14 cellular contexts compared by ENCODE assay signal in genomic region chr1:60832372-60832771, GRCh38.
"Had no signal": no experiment of that assay in that cellular context is flagged by ENCODE, and none has a peak within 500 bp of the region (broad histone marks: within the 10 kb centered on the region; RNA-seq: fewer than 3 reads in every experiment).

No MANE protein-coding gene starts in this region.

- H3K27me3 ChIP-seq: right atrium auricular region, SJSA1 had no signal

- H3K4me3 Mint-ChIP-seq: activated naive CD8-positive, alpha-beta T cell; stimulated activated memory B cell treated with anti-CD40 and anti-IgM and Interleukin-4, amounts not matched to agents 10 μg/mL and 1 μg/mL and 100 μg/mL, for 72 hours had no signal

- H3K27ac Mint-ChIP-seq: activated naive CD8-positive, alpha-beta T cell; stimulated activated memory B cell treated with anti-CD40 and anti-IgM and Interleukin-4, amounts not matched to agents 10 μg/mL and 1 μg/mL and 100 μg/mL, for 72 hours had no signal

- DNase-seq: activated CD4-positive, alpha-beta T cell treated with anti-CD3 and anti-CD28 coated beads, Interleukin-2, amount 50 U/mL, for 1 hour; activated CD4-positive, CD25-positive, alpha-beta regulatory T cell; activated effector memory CD4-positive, alpha-beta T cell treated with Interleukin-2 at 50 U/mL for 16 hours; activated T-cell treated with anti-CD3 and anti-CD28 coated beads for 4 hours; glutamatergic neuron; T-helper 1 cell; trophoblast cell had no signal

- H3K27ac ChIP-seq: neutrophil, right atrium auricular region, SJSA1 had no signal

- H3K9me3 ChIP-seq: neutrophil, right atrium auricular region had no signal

- H3K4me1 ChIP-seq: SJSA1 had no signal

- H3K36me3 Mint-ChIP-seq: activated naive CD8-positive, alpha-beta T cell; stimulated activated memory B cell treated with anti-CD40 and anti-IgM and Interleukin-4, amounts not matched to agents 10 μg/mL and 1 μg/mL and 100 μg/mL, for 72 hours had no signal

- H3K4me1 Mint-ChIP-seq: stimulated activated memory B cell treated with anti-CD40 and anti-IgM and Interleukin-4, amounts not matched to agents 10 μg/mL and 1 μg/mL and 100 μg/mL, for 72 hours had no signal

- H3K36me3 ChIP-seq: neutrophil, right atrium auricular region, SJSA1 had no signal

- ATAC-seq: esophagus mucosa; stimulated activated memory B cell treated with anti-CD40 and anti-IgM and Interleukin-4, amounts not matched to agents 10 μg/mL and 1 μg/mL and 100 μg/mL, for 72 hours had no signal

- H3K4me3 ChIP-seq: right atrium auricular region, SJSA1, smooth muscle cell had no signal
